In genomic region chr2:181515719-181516118, GRCh38 we compare ENCODE assay signal across 19 cellular contexts.
"Had no signal": no experiment of that assay in that cellular context is flagged by ENCODE, and none has a peak within 500 bp of the region (broad histone marks: within the 10 kb centered on the region; RNA-seq: fewer than 3 reads in every experiment).

No MANE protein-coding gene starts in this region.

- H3K4me3 Mint-ChIP-seq: immature natural killer cell; memory B cell; mesothelial cell of epicardium; stimulated activated naive CD8-positive, alpha-beta T cell treated with anti-CD3 and anti-CD28 coated beads, Interleukin-15, Interleukin-2, amounts not matched to agents 100 ng/mL and 50 ng/mL, for 24 hours had no signal

- H3K36me3 Mint-ChIP-seq: mesothelial cell of epicardium had no signal

- H3K36me3 ChIP-seq: colonic mucosa, esophagus squamous epithelium, gastroesophageal sphincter, left ventricle myocardium inferior, sigmoid colon, tibial artery, vagina had no signal

- ATAC-seq: gastroesophageal sphincter, lower lobe of right lung, upper lobe of right lung had no signal

- H3K4me1 ChIP-seq: colonic mucosa, left ventricle myocardium inferior, lower lobe of right lung, sigmoid colon, tibial artery, upper lobe of right lung, vagina had no signal

- H3K9me3 ChIP-seq: colonic mucosa, esophagus squamous epithelium, gastroesophageal sphincter, left ventricle myocardium inferior, lower lobe of right lung, neutrophil, sigmoid colon, tibial artery, upper lobe of right lung, vagina had no signal

- H3K27me3 ChIP-seq: colonic mucosa, esophagus squamous epithelium, gastroesophageal sphincter, neutrophil, sigmoid colon, tibial artery, upper lobe of right lung, vagina had no signal

- DNase-seq: colonic mucosa; dermis blood vessel endothelial cell; esophagus squamous epithelium; foreskin fibroblast; glutamatergic neuron; immature natural killer cell; left ventricle myocardium inferior; lower lobe of right lung; sigmoid colon; stimulated activated CD4-positive, alpha-beta T cell treated with anti-CD3 and anti-CD28 coated beads, Interleukin-2, amount 100 ng/mL, for 24 hours; tibial artery; upper lobe of right lung had no signal

- H3K9me3 Mint-ChIP-seq: immature natural killer cell; memory B cell; mesothelial cell of epicardium; stimulated activated naive CD8-positive, alpha-beta T cell treated with anti-CD3 and anti-CD28 coated beads, Interleukin-15, Interleukin-2, amounts not matched to agents 100 ng/mL and 50 ng/mL, for 24 hours had no signal

- H3K27me3 Mint-ChIP-seq: memory B cell; stimulated activated naive CD8-positive, alpha-beta T cell treated with anti-CD3 and anti-CD28 coated beads, Interleukin-15, Interleukin-2, amounts not matched to agents 100 ng/mL and 50 ng/mL, for 24 hours had no signal

- H3K4me1 Mint-ChIP-seq: mesothelial cell of epicardium had no signal

- H3K4me3 ChIP-seq: colonic mucosa, esophagus squamous epithelium, gastroesophageal sphincter, left ventricle myocardium inferior, lower lobe of right lung, sigmoid colon, skin epidermis, tibial artery, upper lobe of right lung, vagina had no signal

- H3K27ac ChIP-seq: colonic mucosa, esophagus squamous epithelium, gastroesophageal sphincter, left ventricle myocardium inferior, lower lobe of right lung, neutrophil, sigmoid colon, tibial artery, upper lobe of right lung, vagina had no signal

- H3K27ac Mint-ChIP-seq: mesothelial cell of epicardium; stimulated activated naive CD8-positive, alpha-beta T cell treated with anti-CD3 and anti-CD28 coated beads, Interleukin-15, Interleukin-2, amounts not matched to agents 100 ng/mL and 50 ng/mL, for 24 hours had no signal
